16 cellular contexts compared by ENCODE assay signal in genomic region chr1:24373044-24373443, GRCh38. TPM values are rescaled to one million over a fixed set of nuclear protein-coding genes. Genes with fewer than 3 reads are reported as not detected.
DNase-seq lines count a peak whose midpoint lies in the region; ATAC-seq and TF ChIP-seq lines count a peak whose summit lies in the region.
"Had no signal": no experiment of that assay in that cellular context is flagged by ENCODE, and none has a peak within 500 bp of the region (broad histone marks: within the 10 kb centered on the region; RNA-seq: fewer than 3 reads in every experiment).

No MANE protein-coding gene starts in this region.

- H3K4ac ChIP-seq in IMR-90 (ENCODE audit: low read depth, low read length) = no peak overlapping the region

- no peak overlapping the region for H3K18ac ChIP-seq in IMR-90 (ENCODE audit: low read depth, low read length)

- no peak overlapping the region for H3K9ac ChIP-seq in BLaER1
- no peak overlapping the region for H3K9ac ChIP-seq in IMR-90 (ENCODE audit: low read depth, low read length)

- no peak overlapping the region for H3K23ac ChIP-seq in IMR-90 (ENCODE audit: low read depth, low read length)

- no peak overlapping the region for H4K8ac ChIP-seq in IMR-90 (ENCODE audit: low read depth in 2 of 2, low read length in 2 of 2)

- H3K79me1 ChIP-seq in IMR-90 (ENCODE audit: low read depth in 1 of 2, low read length in 2 of 2) = no peaks in the 10 kb centered on the region

- no peak for TF ChIP-seq POLR2A in IMR-90 (IDR thresholded peaks at IDR 0.05; ENCODE audit: low read depth, low read length)

- H3K4me3 Mint-ChIP-seq in activated CD4-positive, alpha-beta T cell treated with anti-CD3 and anti-CD28 coated beads, Interleukin-2, amount 10 ng/mL, durations not matched to agents 7 days and 5 days = no peak overlapping the region
- H3K4me3 Mint-ChIP-seq: WTC11 had no signal

- no peak for DNase-seq in IMR-90
- no peak for DNase-seq in osteoblast (ENCODE audit: insufficient read length, low spot score, missing footprints)
- DNase-seq in medulla oblongata (ENCODE audit: extremely low spot score) = no peak
- DNase-seq in activated CD4-positive, alpha-beta T cell treated with anti-CD3 and anti-CD28 coated beads, Interleukin-2, amount 10 ng/mL, durations not matched to agents 7 days and 5 days = no peak
- DNase-seq: aorta, Kasumi-1, posterior cingulate gyrus had no signal

- 78% methylated on average over 3 of the region's 7 CpGs; no CpG with 5 or more reads in 1 of the 2 experiments for WGBS in IMR-90 (ENCODE audit: extremely low coverage in 2 of 2, insufficient read length in 1 of 2), 2 experiments
- WGBS in esophagus, 2 donors = 65 to 80% methylated on average over 7 of the region's 7 CpGs

- no peak overlapping the region for H4K91ac ChIP-seq in IMR-90 (ENCODE audit: insufficient read depth, low read depth, low read length)

- H2BK5ac ChIP-seq in IMR-90 (ENCODE audit: low read depth, low read length, poor library complexity, severe bottlenecking) = no peak overlapping the region

- H3K27me3 Mint-ChIP-seq in activated CD4-positive, alpha-beta T cell treated with anti-CD3 and anti-CD28 coated beads, Interleukin-2, amount 10 ng/mL, durations not matched to agents 7 days and 5 days = no peaks in the 10 kb centered on the region

- H4K5ac ChIP-seq in IMR-90 (ENCODE audit: low read depth, low read length) = no peak overlapping the region

- no peak overlapping the region for H3K27ac Mint-ChIP-seq in activated CD4-positive, alpha-beta T cell treated with anti-CD3 and anti-CD28 coated beads, Interleukin-2, amount 10 ng/mL, durations not matched to agents 7 days and 5 days

- no peaks in the 10 kb centered on the region for H3K9me1 ChIP-seq in IMR-90 (ENCODE audit: insufficient read depth, low read length)

- dilution Hi-C loops in IMR-90 (cut with HindIII; ENCODE audit: low sequenced_read_pairs, unreplicated experiment) = no loop called here

- no peaks in the 10 kb centered on the region for H3K36me3 Mint-ChIP-seq in activated CD4-positive, alpha-beta T cell treated with anti-CD3 and anti-CD28 coated beads, Interleukin-2, amount 10 ng/mL, durations not matched to agents 7 days and 5 days (ENCODE audit: low read depth)
- H3K36me3 Mint-ChIP-seq: WTC11 had no signal

- ATAC-seq in GM18499 (IDR thresholded peaks at IDR 0.05; ENCODE audit: insufficient read depth, unreplicated experiment) (peak; percentile 63), IMR-90 (ENCODE audit: low read depth) (no peak), GM19351 (IDR thresholded peaks at IDR 0.05; ENCODE audit: unreplicated experiment) (no peak)
- ATAC-seq: WTC11 had no signal

- no peaks in the 10 kb centered on the region for H3K9me3 ChIP-seq in BLaER1
- H3K9me3 ChIP-seq in IMR-90 (ENCODE audit: control insufficient read depth, insufficient read depth, low read length) = no peaks in the 10 kb centered on the region
- no peaks in the 10 kb centered on the region for H3K9me3 ChIP-seq in esophagus (ENCODE audit: control insufficient read depth in 2 of 2, insufficient read depth in 1 of 2, low read depth in 1 of 2, low read length in 1 of 2)
- no peaks in the 10 kb centered on the region for H3K9me3 ChIP-seq in osteoblast (ENCODE audit: low read depth, low read length)

- H4K20me1 ChIP-seq in BLaER1 (no peaks in the 10 kb centered on the region; the same call in 1 of the 2 replicates), IMR-90 (ENCODE audit: insufficient read depth, low read length) (no peaks in the 10 kb centered on the region), osteoblast (ENCODE audit: insufficient read depth, low read length) (no peaks in the 10 kb centered on the region)

- peaks cover 11% of the 10 kb centered on the region for H3K4me1 ChIP-seq in BLaER1
- H3K4me1 ChIP-seq in IMR-90 (ENCODE audit: control insufficient read depth, insufficient read depth, low read length) = no peaks in the 10 kb centered on the region; the same call in 1 of the 2 replicates
- peaks cover 0 to 14% of the 10 kb centered on the region in 2 donors for H3K4me1 ChIP-seq in esophagus (ENCODE audit: control insufficient read depth in 2 of 2, insufficient read depth in 2 of 2, low read length in 1 of 2)
- peaks cover 12% of the 10 kb centered on the region for H3K4me1 ChIP-seq in osteoblast (ENCODE audit: insufficient read depth, low read length)

- no peak overlapping the region for H2BK20ac ChIP-seq in IMR-90 (ENCODE audit: low read depth, low read length)

- H3K4me2 ChIP-seq in BLaER1 (peak overlapping the region; percentile 24; the same call in 1 of the 2 replicates), IMR-90 (ENCODE audit: low read depth, low read length) (no peak overlapping the region), osteoblast (ENCODE audit: insufficient read depth, low read length) (no peak overlapping the region)

- H3K36me3 ChIP-seq in BLaER1 (no peaks in the 10 kb centered on the region), IMR-90 (ENCODE audit: control insufficient read depth, insufficient read depth, low read length) (no peaks in the 10 kb centered on the region), esophagus (ENCODE audit: control insufficient read depth in 2 of 2, insufficient read depth in 2 of 2, low read length in 1 of 2) (peaks cover 0 to 2% of the 10 kb centered on the region in 2 donors), osteoblast (ENCODE audit: insufficient read depth, low read length) (no peaks in the 10 kb centered on the region)

- CTCF ChIA-PET in IMR-90 (lab: Yijun Ruan, JAX) = no interaction called here
- CTCF ChIA-PET in activated CD4-positive, alpha-beta T cell treated with anti-CD3 and anti-CD28 coated beads, Interleukin-2, amount 10 ng/mL, durations not matched to agents 7 days and 5 days (lab: Charles Lee) = interaction anchor here (0.8 to 1.0 kb wide), 2 partner anchors 15 to 152 kb away, joined by 3 to 4 read pairs; no protein-coding TSS in a partner anchor

- in situ Hi-C loops in IMR-90 (cut with MboI; ENCODE audit: low sequenced_read_pairs) = no loop called here

- H3K4me1 Mint-ChIP-seq in activated CD4-positive, alpha-beta T cell treated with anti-CD3 and anti-CD28 coated beads, Interleukin-2, amount 10 ng/mL, durations not matched to agents 7 days and 5 days = no peaks in the 10 kb centered on the region

- no peaks in the 10 kb centered on the region for H3K79me2 ChIP-seq in osteoblast (ENCODE audit: insufficient read depth, low read length)

- intact Hi-C loops in IMR-90 (cut with micrococcal nuclease) = no loop called here

- H2BK15ac ChIP-seq in IMR-90 (ENCODE audit: low read depth, low read length) = no peak overlapping the region

- no peak overlapping the region for H3K56ac ChIP-seq in IMR-90 (ENCODE audit: extremely low read depth, insufficient read depth, low read length)

- H2AK5ac ChIP-seq in IMR-90 (ENCODE audit: low read depth, low read length) = no peak overlapping the region

- H3K14ac ChIP-seq in IMR-90 (replicated peaks; ENCODE audit: low read depth, low read length) = no peak overlapping the region

- no TSS peak for BruUV-seq in IMR-90 (replicated peaks; lab: Mats Ljungman, UMichigan)

- H3K27me3 ChIP-seq in BLaER1 = no peaks in the 10 kb centered on the region
- no peaks in the 10 kb centered on the region for H3K27me3 ChIP-seq in IMR-90 (ENCODE audit: control insufficient read depth, insufficient read depth, low read length)
- no peaks in the 10 kb centered on the region for H3K27me3 ChIP-seq in esophagus (ENCODE audit: control insufficient read depth in 1 of 2, insufficient read depth in 2 of 2, low read length in 2 of 2)
- no peaks in the 10 kb centered on the region for H3K27me3 ChIP-seq in osteoblast (ENCODE audit: insufficient read depth, low read length)

- TF ChIP-seq CTCF in IMR-90 (conservative IDR thresholded peaks at IDR 0.05; ENCODE audit: low read depth, low read length) (no peak), osteoblast (IDR thresholded peaks at IDR 0.05; ENCODE audit: extremely low read depth, low read depth, low read length) (no peak)

- no peaks in the 10 kb centered on the region for H3K9me3 Mint-ChIP-seq in activated CD4-positive, alpha-beta T cell treated with anti-CD3 and anti-CD28 coated beads, Interleukin-2, amount 10 ng/mL, durations not matched to agents 7 days and 5 days
- H3K9me3 Mint-ChIP-seq: WTC11 had no signal

- H3K27ac ChIP-seq in BLaER1 (no peak overlapping the region), IMR-90 (ENCODE audit: insufficient read depth, low read length) (no peak overlapping the region), esophagus (ENCODE audit: low read depth in 2 of 2, low read length in 1 of 2) (peak overlapping the region; percentile 85 to 97), osteoblast (ENCODE audit: low read depth, low read length) (no peak overlapping the region)
- H3K27ac ChIP-seq: coronary artery, SK-N-MC had no signal

- TF ChIP-seq RAD21 in IMR-90 (IDR thresholded peaks at IDR 0.05; ENCODE audit: low read length) = no peak

- H3K4me3 ChIP-seq in BLaER1 (no peak overlapping the region), IMR-90 (ENCODE audit: insufficient read depth, low read depth, low read length) (no peak overlapping the region), esophagus (ENCODE audit: low read depth in 1 of 2, low read length in 2 of 2) (no peak overlapping the region), osteoblast (ENCODE audit: insufficient read depth, low read length) (no peak overlapping the region)
- H3K4me3 ChIP-seq: coronary artery, SK-N-MC had no signal

- peak overlapping the region; percentile 37 for H2AK9ac ChIP-seq in IMR-90 (replicated peaks; ENCODE audit: low read depth, low read length, poor library complexity)

- POLR2A ChIA-PET in IMR-90 (lab: Charles Lee; ENCODE audit: unreplicated experiment) = no interaction called here
- POLR2A ChIA-PET in activated CD4-positive, alpha-beta T cell treated with anti-CD3 and anti-CD28 coated beads, Interleukin-2, amount 10 ng/mL, durations not matched to agents 7 days and 5 days (lab: Charles Lee) = no interaction called here

- no peak overlapping the region for H2BK120ac ChIP-seq in IMR-90 (ENCODE audit: low read depth, low read length)

- H2AFZ ChIP-seq in IMR-90 (replicated peaks; ENCODE audit: low read length, poor library complexity) (peak overlapping the region; percentile 27), osteoblast (ENCODE audit: low read length) (no peak overlapping the region)

RNA-seq across cellular contexts. Expression of gene STPG1, which starts 40.5 kb away (rescaled TPM):
- 3.0 and 3.6 TPM in 2 replicates for total RNA-seq in IMR-90 (2012; rRNA removed)
- 6.5 and 7.5 TPM in 2 replicates for polyA plus RNA-seq in IMR-90 (2012; rRNA removed)
- polyA plus RNA-seq in IMR-90 (2012; cell fraction: cytosol; rRNA removed) = 4.3 and 4.5 TPM in 2 replicates
- polyA plus RNA-seq in IMR-90 (2012; cell fraction: nucleus; rRNA removed; ENCODE audit: low replicate concordance) = 4.0 and 5.8 TPM in 2 replicates
- 1 to 10 TPM; 4.8 to 8.8 TPM for polyA plus RNA-seq in esophagus
- total RNA-seq in osteoblast = 7.2 and 7.4 TPM in 2 replicates
- 10 to 100 TPM; 10.0 to 11.0 TPM for total RNA-seq in activated CD4-positive, alpha-beta T cell treated with anti-CD3 and anti-CD28 coated beads, Interleukin-2, amount 10 ng/mL, durations not matched to agents 7 days and 5 days

RNA-seq across cellular contexts. Expression of gene NIPAL3, which starts 42.6 kb away (rescaled TPM):
- total RNA-seq in IMR-90 (2012; rRNA removed) (95.3 and 123 TPM in 2 replicates), osteoblast (29.2 and 31.8 TPM in 2 replicates)
- polyA plus RNA-seq in IMR-90 (2012; rRNA removed) (49.0 and 55.0 TPM in 2 replicates), esophagus (10 to 100 TPM; 10.3 to 11.3 TPM)
- polyA plus RNA-seq in IMR-90 (2012; cell fraction: cytosol; rRNA removed) = 56.5 and 99.1 TPM in 2 replicates
- 25.9 and 38.1 TPM in 2 replicates for polyA plus RNA-seq in IMR-90 (2012; cell fraction: nucleus; rRNA removed; ENCODE audit: low replicate concordance)
- total RNA-seq in activated CD4-positive, alpha-beta T cell treated with anti-CD3 and anti-CD28 coated beads, Interleukin-2, amount 10 ng/mL, durations not matched to agents 7 days and 5 days = 10 to 100 TPM; 72.8 to 78.1 TPM

RNA-seq across cellular contexts. Expression of gene GRHL3, which starts 53.9 kb away (rescaled TPM):
- not detected in 2 replicates for total RNA-seq in IMR-90 (2012; rRNA removed)
- not detected in 2 replicates for polyA plus RNA-seq in IMR-90 (2012; rRNA removed)
- polyA plus RNA-seq in IMR-90 (2012; cell fraction: cytosol; rRNA removed) = 0.01 TPM in 1 of 2 replicates, not detected in the other
- not detected in 2 replicates for polyA plus RNA-seq in IMR-90 (2012; cell fraction: nucleus; rRNA removed; ENCODE audit: low replicate concordance)
- polyA plus RNA-seq in esophagus = 100 to 1,000 TPM in 1 of 2 donors, 10 to 100 TPM in 1; 59.0 to 115 TPM
- not detected in 2 replicates for total RNA-seq in osteoblast
- total RNA-seq in activated CD4-positive, alpha-beta T cell treated with anti-CD3 and anti-CD28 coated beads, Interleukin-2, amount 10 ng/mL, durations not matched to agents 7 days and 5 days = not detected
- total RNA-seq: aorta, Daoy, mesenteric fat pad had no signal

Comparison
In these comparisons a context has a peak if more than half of its experiments do, and no peak if none do; other contexts are left out.
1. H3K27ac ChIP-seq: peak in esophagus (2 of 2); none in BLaER1 (single experiment), IMR-90 (single experiment) and osteoblast (single experiment).